ENCODE assay signal across 15 cellular contexts in the genomic region with DNA sequence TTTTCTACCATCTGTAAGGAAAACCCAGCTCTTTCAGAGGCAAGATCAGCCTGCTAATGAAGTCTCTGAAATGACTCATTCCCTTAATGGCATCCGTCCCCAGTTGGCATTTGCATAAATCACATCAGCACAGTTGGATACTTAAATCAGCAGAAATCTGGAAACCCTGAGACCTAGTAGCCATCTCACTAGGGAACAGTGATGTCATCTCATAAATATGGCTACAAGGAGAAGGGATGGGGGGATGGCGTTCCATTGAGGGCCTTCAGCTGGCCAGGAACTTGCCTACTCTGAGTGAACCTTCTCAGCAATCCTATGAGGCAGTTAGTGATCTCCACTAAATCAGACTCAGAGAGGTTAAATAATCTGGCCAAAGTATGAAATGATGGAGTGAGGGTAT.
DNase-seq lines count a peak whose midpoint lies in the region; ATAC-seq, FAIRE-seq and TF ChIP-seq lines count a peak whose summit lies in the region.
"Had no signal": no experiment of that assay in that cellular context is flagged by ENCODE, and none has a peak within 500 bp of the region (broad histone marks: within the 10 kb centered on the region; RNA-seq: fewer than 3 reads in every experiment).

No MANE protein-coding gene starts in this region.

- DNase-seq in AG20443 (ENCODE audit: low spot score) (peak; percentile 88), HS-27A (ENCODE audit: low read depth) (peak; percentile 5), choroid plexus epithelial cell (ENCODE audit: low read depth) (peak; percentile 8), kidney epithelial cell (ENCODE audit: low read depth) (peak; percentile 45), coronary artery (ENCODE audit: low spot score) (no peak), PC-9 (no peak), frontal cortex (ENCODE audit: low spot score in 2 of 2) (no peak)
- DNase-seq: activated B cell treated with CpG ODN at 0.5 μM for 24 hours; activated CD8-positive, alpha-beta memory T cell treated with anti-CD3 and anti-CD28 coated beads, Interleukin-2, amount 50 U/mL, for 48 hours; dermis blood vessel endothelial cell; NCI-H2029; stimulated activated CD4-positive, alpha-beta T cell treated with anti-CD3 and anti-CD28 coated beads, Interleukin-4, amount 100 ng/mL, for 4 hours; stimulated activated naive CD8-positive, alpha-beta T cell treated with anti-CD3 and anti-CD28 coated beads, Interleukin-15, Interleukin-2, amounts not matched to agents 100 U/mL and 50 U/mL, for 24 hours had no signal

- CTCF ChIA-PET in PC-9 (lab: Charles Lee), result no interaction called here

- H3K27ac ChIP-seq in coronary artery, result no peak overlapping the region
- no peak overlapping the region for H3K27ac ChIP-seq in PC-9
- H3K27ac ChIP-seq: BLaER1 treated with 17β-estradiol and CSF1 and Interleukin-3, amounts not matched to agents 10 nM and 100 nM had no signal

- no peak overlapping the region for H3K4me3 ChIP-seq in choroid plexus epithelial cell (ENCODE audit: low read depth, low read length)
- H3K4me3 ChIP-seq in kidney epithelial cell (ENCODE audit: low read depth, low read length), result no peak overlapping the region
- H3K4me3 ChIP-seq in coronary artery, result no peak overlapping the region
- no peak overlapping the region for H3K4me3 ChIP-seq in PC-9
- H3K4me3 ChIP-seq: BLaER1 treated with 17β-estradiol and CSF1 and Interleukin-3, amounts not matched to agents 10 nM and 100 nM had no signal

- H3K9me3 ChIP-seq in PC-9 (ENCODE audit: insufficient read depth, low read depth), result no peaks in the 10 kb centered on the region

- no peaks in the 10 kb centered on the region for H3K27me3 ChIP-seq in kidney epithelial cell (ENCODE audit: control insufficient read depth, insufficient read depth, low read length)
- H3K27me3 ChIP-seq in PC-9 (ENCODE audit: insufficient read depth, low read depth), result no peaks in the 10 kb centered on the region
- H3K27me3 ChIP-seq: BLaER1 treated with 17β-estradiol and CSF1 and Interleukin-3, amounts not matched to agents 10 nM and 100 nM had no signal

- no peak for FAIRE-seq in frontal cortex (lab: Jason Lieb, UNC)

- H3K36me3 ChIP-seq in kidney epithelial cell (ENCODE audit: control insufficient read depth, insufficient read depth, low read length), result no peaks in the 10 kb centered on the region
- H3K36me3 ChIP-seq in PC-9 (ENCODE audit: low read depth), result no peaks in the 10 kb centered on the region
- H3K36me3 ChIP-seq: BLaER1 treated with 17β-estradiol and CSF1 and Interleukin-3, amounts not matched to agents 10 nM and 100 nM had no signal

- no peaks in the 10 kb centered on the region for H3F3A ChIP-seq in PC-9 (ENCODE audit: insufficient read depth, low read depth)

- BruUV-seq in PC-9 (replicated peaks; lab: Mats Ljungman, UMichigan), result no TSS peak

- no peak overlapping the region for H2AFZ ChIP-seq in PC-9

- no peaks in the 10 kb centered on the region for H3K79me2 ChIP-seq in PC-9 (ENCODE audit: low read depth)

- POLR2A ChIA-PET in PC-9 (lab: Charles Lee; ENCODE audit: unreplicated experiment), result no interaction called here

- H4K20me1 ChIP-seq in PC-9 (ENCODE audit: insufficient read depth), result no peaks in the 10 kb centered on the region
- H4K20me1 ChIP-seq: BLaER1 treated with 17β-estradiol and CSF1 and Interleukin-3, amounts not matched to agents 10 nM and 100 nM had no signal

- no peaks in the 10 kb centered on the region for H3K9me2 ChIP-seq in PC-9 (ENCODE audit: insufficient read depth)

- intact Hi-C loops in PC-9 (cut with micrococcal nuclease; ENCODE audit: unreplicated experiment), result no loop called here

- ATAC-seq in GM21619 (IDR thresholded peaks at IDR 0.05; ENCODE audit: unreplicated experiment), result no peak
- ATAC-seq: stimulated activated naive CD8-positive, alpha-beta T cell treated with anti-CD3 and anti-CD28 coated beads, Interleukin-15, Interleukin-2, amounts not matched to agents 100 U/mL and 50 U/mL, for 24 hours had no signal

- H3K4me1 ChIP-seq in PC-9 (replicated peaks; ENCODE audit: insufficient read depth), result no peaks in the 10 kb centered on the region
- H3K4me1 ChIP-seq: BLaER1 treated with 17β-estradiol and CSF1 and Interleukin-3, amounts not matched to agents 10 nM and 100 nM had no signal

- TF ChIP-seq CTCF in choroid plexus epithelial cell (conservative IDR thresholded peaks at IDR 0.05; ENCODE audit: low read depth, low read length), result no peak
- no peak for TF ChIP-seq CTCF in kidney epithelial cell (IDR thresholded peaks at IDR 0.05; ENCODE audit: insufficient read depth, low read length, poor library complexity, severe bottlenecking)
- TF ChIP-seq CTCF in coronary artery (IDR thresholded peaks at IDR 0.05), result no peak
- no peak for TF ChIP-seq CTCF in PC-9 (conservative IDR thresholded peaks at IDR 0.05)

- no peak overlapping the region for H3K4me2 ChIP-seq in PC-9
- H3K4me2 ChIP-seq: BLaER1 treated with 17β-estradiol and CSF1 and Interleukin-3, amounts not matched to agents 10 nM and 100 nM had no signal

Comparison
In these comparisons a context has a peak if more than half of its experiments do, and no peak if none do; other contexts are left out.
1. DNase-seq: peak in AG20443 (single experiment), HS-27A (single experiment), choroid plexus epithelial cell (single experiment) and kidney epithelial cell (single experiment); none in coronary artery (single experiment), PC-9 (0 of 2) and frontal cortex (0 of 2).